8 cellular contexts compared by ENCODE assay signal in the genomic region with DNA sequence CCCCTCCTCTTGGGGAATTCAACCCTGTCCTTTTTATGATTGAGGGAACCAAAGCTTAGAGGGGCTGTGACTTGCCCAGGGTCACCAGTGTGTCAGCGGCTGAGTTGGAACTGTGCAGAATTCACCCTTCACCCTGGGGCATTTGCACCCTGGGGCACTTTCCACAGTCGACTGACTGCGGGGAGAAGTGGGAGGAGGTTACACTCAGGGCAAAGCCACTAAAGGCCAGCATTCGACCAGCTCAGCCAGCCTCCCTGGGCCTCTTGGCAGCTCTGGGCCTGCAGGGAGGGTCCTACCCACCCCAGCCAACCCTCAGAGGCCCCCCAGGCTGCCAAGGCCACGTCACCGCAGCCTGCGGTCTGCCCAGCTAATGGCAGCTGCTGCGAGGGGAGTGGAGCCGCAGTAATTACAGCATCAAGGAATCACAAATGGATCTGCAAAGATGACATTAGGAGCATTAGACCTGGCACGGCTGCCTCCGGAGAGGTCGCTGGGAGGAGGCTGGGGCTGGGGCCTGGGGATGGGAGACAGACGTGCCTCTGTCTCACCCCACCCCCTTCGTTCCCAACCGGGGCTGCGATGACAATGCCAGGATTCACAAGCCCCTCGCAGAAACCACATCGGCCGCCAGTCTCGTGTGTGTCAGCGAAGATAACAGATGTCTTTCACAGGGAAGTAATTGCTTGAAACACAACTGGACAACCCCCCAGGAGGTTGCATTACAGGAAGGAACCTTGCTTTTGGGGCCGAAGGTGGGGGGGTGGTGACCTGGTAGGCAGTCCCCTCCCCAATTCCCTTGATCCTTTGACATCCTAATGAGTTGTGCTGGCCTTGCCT.
DNase-seq lines count a peak whose midpoint lies in the region; ATAC-seq and TF ChIP-seq lines count a peak whose summit lies in the region.
"Had no signal": no experiment of that assay in that cellular context is flagged by ENCODE, and none has a peak within 500 bp of the region (broad histone marks: within the 10 kb centered on the region; RNA-seq: fewer than 3 reads in every experiment).

No MANE protein-coding gene starts in this region.

- ATAC-seq in HG02763 (IDR thresholded peaks at IDR 0.05; ENCODE audit: unreplicated experiment): no peak

- H3K4me1 ChIP-seq in SJSA1 (replicated peaks): peaks cover 31% of the 10 kb centered on the region
- H3K4me1 ChIP-seq in skeletal muscle satellite cell (ENCODE audit: control insufficient read depth, insufficient read depth, low read length): peaks cover 45% of the 10 kb centered on the region
- H3K4me1 ChIP-seq in right atrium auricular region: peaks cover 0 to 20% of the 10 kb centered on the region in 2 donors

- H3K4me3 ChIP-seq in SJSA1: peak overlapping the region; percentile 11
- H3K4me3 ChIP-seq in skeletal muscle satellite cell (ENCODE audit: low read length): peak overlapping the region; percentile 25
- H3K4me3 ChIP-seq in right atrium auricular region: no peak overlapping the region

- DNase-seq in HT1080 (ENCODE audit: low read depth) (peak; percentile 71), SJSA1 (ENCODE audit: low read depth in 1 of 2, low spot score in 2 of 2) (peak; percentile 79 to 82), foreskin melanocyte (peak; percentile 85), right atrium auricular region (ENCODE audit: low spot score) (no peak), SHP77 (lab: John Stamatoyannopoulos, UW) (no peak)

- H3K4me2 ChIP-seq in skeletal muscle satellite cell (ENCODE audit: low read length): peak overlapping the region; percentile 34

- H3K9ac ChIP-seq in skeletal muscle satellite cell (ENCODE audit: low read depth, low read length): peak overlapping the region; percentile 17

- no peak for TF ChIP-seq CTCF in right atrium auricular region (IDR thresholded peaks at IDR 0.05)

- H3K27me3 ChIP-seq in SJSA1 (replicated peaks): no peaks in the 10 kb centered on the region
- H3K27me3 ChIP-seq in skeletal muscle satellite cell (ENCODE audit: control insufficient read depth, insufficient read depth, low read length): no peaks in the 10 kb centered on the region
- no peaks in the 10 kb centered on the region for H3K27me3 ChIP-seq in right atrium auricular region

- H3K36me3 ChIP-seq in SJSA1 (no peaks in the 10 kb centered on the region), skeletal muscle satellite cell (ENCODE audit: insufficient read depth, low read length) (no peaks in the 10 kb centered on the region), right atrium auricular region (no peaks in the 10 kb centered on the region)
- H3K36me3 ChIP-seq: WERI-Rb-1 had no signal

- H3K9me3 ChIP-seq in SJSA1 (replicated peaks) (no peaks in the 10 kb centered on the region), skeletal muscle satellite cell (replicated peaks; ENCODE audit: low read length) (no peaks in the 10 kb centered on the region), right atrium auricular region (peaks cover 0 to 6% of the 10 kb centered on the region in 2 donors)

- H3K27ac ChIP-seq in SJSA1: peak overlapping the region; percentile 78
- H3K27ac ChIP-seq in right atrium auricular region: no peak overlapping the region

Comparison
In these comparisons a context has a peak if more than half of its experiments do, and no peak if none do; other contexts are left out.
1. DNase-seq: peak in HT1080 (single experiment), SJSA1 (2 of 2) and foreskin melanocyte (single experiment); none in right atrium auricular region (single experiment) and SHP77 (0 of 2).
2. H3K4me3 ChIP-seq: peak in SJSA1 (single experiment) and skeletal muscle satellite cell (single experiment); none in right atrium auricular region (0 of 2).